In genomic region chr11:6705905-6706535, GRCh38 we compare ENCODE assay signal across 8 cellular contexts. TPM values are rescaled to one million over a fixed set of nuclear protein-coding genes. Genes with fewer than 3 reads are reported as not detected.
DNase-seq lines count a peak whose midpoint lies in the region; ATAC-seq, FAIRE-seq and TF ChIP-seq lines count a peak whose summit lies in the region.

No MANE protein-coding gene starts in this region.

- FAIRE-seq in small intestine (lab: Jason Lieb, UNC) = no peak

- no peaks in the 10 kb centered on the region for H3K9me3 ChIP-seq in small intestine (ENCODE audit: control insufficient read depth, low read depth)

- peak in 3 of 5 experiments; percentile 10 to 37 (median 15) for DNase-seq in T-helper 2 cell
- DNase-seq in T-helper 2 cell treated with Interferon-gamma antibody and Interleukin-4, amounts not matched to agents 5 μg/mL and 100 μg/mL, for 36 hours (ENCODE audit: low spot score) = no peak
- peak; percentile 61 for DNase-seq in RKO (ENCODE audit: low spot score)
- no peak for DNase-seq in astrocyte of the cerebellum (ENCODE audit: low read depth)
- DNase-seq in hepatic stellate cell (ENCODE audit: low spot score) = peak; percentile 23
- DNase-seq in small intestine = peak; percentile 48
- no peak for DNase-seq in NCI-H2171 (lab: John Stamatoyannopoulos, UW)

- no peaks in the 10 kb centered on the region for H3K4me1 ChIP-seq in small intestine (ENCODE audit: control insufficient read depth in 2 of 2, insufficient read depth in 1 of 2, low read depth in 1 of 2, low read length in 1 of 2)

- 47 to 50% (median 48%) methylated on average over 7 of the region's 7 CpGs for WGBS in small intestine, 3 donors

- peaks cover 7% of the 10 kb centered on the region for H3K4me1 Mint-ChIP-seq in T-helper 2 cell treated with Interferon-gamma antibody and Interleukin-4, amounts not matched to agents 5 μg/mL and 100 μg/mL, for 36 hours (ENCODE audit: low read depth)

- H3K9me3 Mint-ChIP-seq in T-helper 2 cell treated with Interferon-gamma antibody and Interleukin-4, amounts not matched to agents 5 μg/mL and 100 μg/mL, for 36 hours = no peaks in the 10 kb centered on the region

- H3K27me3 Mint-ChIP-seq in T-helper 2 cell treated with Interferon-gamma antibody and Interleukin-4, amounts not matched to agents 5 μg/mL and 100 μg/mL, for 36 hours (ENCODE audit: low read depth) = no peaks in the 10 kb centered on the region

- ATAC-seq in HG03175 (IDR thresholded peaks at IDR 0.05; ENCODE audit: unreplicated experiment) = peak; percentile 58

- H3K27me3 ChIP-seq in small intestine (ENCODE audit: control insufficient read depth in 2 of 2, insufficient read depth in 2 of 2, low read length in 2 of 2) = no peaks in the 10 kb centered on the region

- H3K4me3 ChIP-seq in astrocyte of the cerebellum (ENCODE audit: low read depth, low read length) = no peak overlapping the region
- H3K4me3 ChIP-seq in small intestine (ENCODE audit: low read depth in 1 of 2, low read length in 2 of 2) = no peak overlapping the region

- H3K27ac ChIP-seq in small intestine (ENCODE audit: low read depth in 1 of 2, low read length in 1 of 2) = no peak overlapping the region

- no peaks in the 10 kb centered on the region for H3K36me3 ChIP-seq in small intestine (ENCODE audit: control insufficient read depth in 2 of 2, insufficient read depth in 2 of 2, low read length in 2 of 2)

- peaks cover 6% of the 10 kb centered on the region for H3K36me3 Mint-ChIP-seq in T-helper 2 cell treated with Interferon-gamma antibody and Interleukin-4, amounts not matched to agents 5 μg/mL and 100 μg/mL, for 36 hours (ENCODE audit: low read depth)

- H3K4me3 Mint-ChIP-seq in T-helper 2 cell treated with Interferon-gamma antibody and Interleukin-4, amounts not matched to agents 5 μg/mL and 100 μg/mL, for 36 hours = no peak overlapping the region

- TF ChIP-seq CTCF in astrocyte of the cerebellum (IDR thresholded peaks at IDR 0.05; ENCODE audit: low read depth, low read length, missing control alignments) = peak; percentile 98

- in situ Hi-C loops in astrocyte of the cerebellum (cut with HindIII; ENCODE audit: low sequenced_read_pairs) = no loop called here

- H3K27ac Mint-ChIP-seq in T-helper 2 cell treated with Interferon-gamma antibody and Interleukin-4, amounts not matched to agents 5 μg/mL and 100 μg/mL, for 36 hours = no peak overlapping the region

RNA-seq across cellular contexts. Expression of gene MRPL17, which starts 22.9 kb away (rescaled TPM):
- polyA plus RNA-seq in small intestine = 10 to 100 TPM; 17.8 to 49.4 (median 19.0) TPM

RNA-seq across cellular contexts. Expression of gene DCHS1, which starts 50.4 kb away (rescaled TPM):
- 1 to 10 TPM in 1 of 3 donors, under 1 TPM in 2; under 0.01 to 7.0 (median 0.27) TPM for polyA plus RNA-seq in small intestine

Comparison
In these comparisons a context has a peak if more than half of its experiments do, and no peak if none do; other contexts are left out.
1. DNase-seq: peak in T-helper 2 cell (3 of 5), RKO (single experiment), hepatic stellate cell (single experiment) and small intestine (single experiment); none in T-helper 2 cell treated with Interferon-gamma antibody and Interleukin-4, amounts not matched to agents 5 μg/mL and 100 μg/mL, for 36 hours (single experiment), astrocyte of the cerebellum (single experiment) and NCI-H2171 (single experiment).